8 cellular contexts compared by ENCODE assay signal in the genomic region with DNA sequence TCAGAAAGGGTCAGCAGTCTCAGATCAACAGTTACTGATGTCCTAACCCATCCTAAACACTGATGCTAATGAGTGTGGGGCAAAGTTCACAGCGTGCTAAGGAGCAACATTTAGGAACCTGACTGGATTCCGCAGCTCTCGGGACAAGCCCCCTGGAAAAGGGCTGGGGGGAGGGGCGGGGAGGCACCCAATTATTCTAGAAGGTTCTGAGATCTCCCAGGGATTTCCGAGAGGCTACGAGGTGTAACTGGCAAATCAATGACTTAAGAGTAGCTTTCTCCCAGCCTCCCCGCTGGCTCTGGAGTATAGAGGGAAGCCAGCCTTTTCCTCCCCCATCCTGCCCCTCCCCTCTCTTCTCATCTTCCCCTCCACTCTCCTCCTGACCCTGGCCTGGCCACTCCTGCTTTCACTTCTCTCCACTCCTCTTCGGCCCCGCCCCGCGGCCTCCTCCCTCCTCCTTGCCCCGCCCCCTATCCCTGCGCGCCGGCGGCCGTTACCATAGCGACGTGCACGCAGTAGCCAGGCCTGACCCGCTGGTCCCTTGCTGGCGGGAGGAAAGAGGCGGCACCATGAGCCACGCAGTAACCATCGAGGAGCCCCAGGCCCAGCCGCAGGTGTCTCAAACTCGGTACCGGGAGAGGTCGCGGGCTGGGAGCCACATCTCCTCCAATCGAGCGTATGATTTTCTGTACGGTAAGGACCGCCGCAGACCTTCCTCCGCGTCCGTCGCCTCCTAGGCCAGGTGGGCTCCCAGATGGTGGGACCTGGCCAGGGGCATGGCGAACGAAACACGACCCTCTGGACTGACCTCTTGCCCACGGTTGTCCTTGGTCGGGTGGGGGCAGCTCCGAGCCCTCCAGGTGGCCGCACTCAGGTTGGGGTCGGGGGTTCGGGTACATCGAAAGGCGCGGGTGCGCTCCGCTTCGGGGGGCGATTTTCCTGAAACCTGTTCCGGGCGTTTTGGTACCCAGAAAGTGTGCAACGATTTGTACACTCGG. TPM values are rescaled to one million over a fixed set of nuclear protein-coding genes. Genes with fewer than 3 reads are reported as not detected.
DNase-seq lines count a peak whose midpoint lies in the region; ATAC-seq lines count a peak whose summit lies in the region.

TSS of gene CFAP91 (plus strand) at position 493 of the 998 bp plus-strand sequence. CDS start at position 570, 77 bp downstream.

- H3K4me1 ChIP-seq in effector memory CD4-positive, alpha-beta T cell (ENCODE audit: control insufficient read depth, insufficient read depth, low read length, poor library complexity, severe bottlenecking) = peaks cover 4% of the 10 kb centered on the region
- peaks cover 2% of the 10 kb centered on the region; the same call in 1 of the 2 replicates for H3K4me1 ChIP-seq in SJCRH30

- H3K9me3 ChIP-seq in effector memory CD4-positive, alpha-beta T cell (ENCODE audit: control insufficient read depth, low read length) = no peaks in the 10 kb centered on the region
- H3K9me3 ChIP-seq in SJCRH30 (replicated peaks) = 0 out of 2 replicates have a peak, but pooled peaks cover 2% of the 10 kb centered on the region

- peak; percentile 94 for DNase-seq in NCI-H2227 (lab: John Stamatoyannopoulos, UW; ENCODE audit: unreplicated experiment)
- DNase-seq in activated CD8-positive, alpha-beta memory T cell treated with anti-CD3 and anti-CD28 coated beads for 4 hours (ENCODE audit: low read depth in 2 of 2) = peak; percentile 67 to 69
- DNase-seq in effector memory CD4-positive, alpha-beta T cell = peak; percentile 75 to 85 (median 82)
- DNase-seq in medulla oblongata (ENCODE audit: extremely low spot score) = peak; percentile 96
- DNase-seq in stimulated activated CD4-positive, alpha-beta T cell treated with anti-CD3 and anti-CD28 coated beads, Interleukin-4, amount 100 ng/mL, for 48 hours (ENCODE audit: low read depth in 2 of 2) = peak; percentile 77 to 84
- no peak for DNase-seq in SJCRH30

- peak within 1 kb of the TSS; percentile 2 for H3K27ac ChIP-seq in effector memory CD4-positive, alpha-beta T cell (ENCODE audit: insufficient read depth, low read length, poor library complexity, severe bottlenecking)
- H3K27ac ChIP-seq in SJCRH30 = no peak within 1 kb of the TSS

- H3K36me3 ChIP-seq in effector memory CD4-positive, alpha-beta T cell (ENCODE audit: control insufficient read depth, insufficient read depth, low read length) = no peaks in the 10 kb centered on the region
- no peaks in the 10 kb centered on the region for H3K36me3 ChIP-seq in SJCRH30

- ATAC-seq in GM18517 (IDR thresholded peaks at IDR 0.05; ENCODE audit: unreplicated experiment) = peak; percentile 79
- ATAC-seq in HG02973 (IDR thresholded peaks at IDR 0.05; ENCODE audit: unreplicated experiment) = peak; percentile 92

- H3K27me3 ChIP-seq in effector memory CD4-positive, alpha-beta T cell (replicated peaks; ENCODE audit: control insufficient read depth, insufficient read depth, low read length, poor library complexity, severe bottlenecking) = no peaks in the 10 kb centered on the region
- no peaks in the 10 kb centered on the region for H3K27me3 ChIP-seq in SJCRH30

- H3K4me3 ChIP-seq in effector memory CD4-positive, alpha-beta T cell (ENCODE audit: insufficient read depth, low read depth, low read length, poor library complexity, severe bottlenecking) = peak within 1 kb of the TSS; percentile 67
- H3K4me3 ChIP-seq in SJCRH30 = no peak within 1 kb of the TSS

RNA-seq across cellular contexts. Expression of gene CFAP91, which starts in this region (rescaled TPM):
- 0.08 and 0.10 TPM in 2 replicates for total RNA-seq in SJCRH30 (2014; rRNA removed; shearing (Covaris generic))

Comparison
In these comparisons a context has a peak if more than half of its experiments do, and no peak if none do; other contexts are left out.
1. DNase-seq: peak in NCI-H2227 (single experiment), activated CD8-positive, alpha-beta memory T cell treated with anti-CD3 and anti-CD28 coated beads for 4 hours (2 of 2), effector memory CD4-positive, alpha-beta T cell (3 of 3), medulla oblongata (single experiment) and stimulated activated CD4-positive, alpha-beta T cell treated with anti-CD3 and anti-CD28 coated beads, Interleukin-4, amount 100 ng/mL, for 48 hours (2 of 2); none in SJCRH30 (0 of 2).